ENCODE assay signal across 15 cellular contexts in genomic region chr20:33359399-33360261, GRCh38.
"Had no signal": no experiment of that assay in that cellular context is flagged by ENCODE, and none has a peak within 500 bp of the region (broad histone marks: within the 10 kb centered on the region; RNA-seq: fewer than 3 reads in every experiment).

No MANE protein-coding gene starts in this region.

- ATAC-seq: activated CD4-positive, CD25-positive, alpha-beta regulatory T cell treated with anti-CD3 and anti-CD28 coated beads, Interleukin-2, amount 50 U/mL, for 24 hours; activated T-cell treated with anti-CD3 and anti-CD28 coated beads, Interleukin-2, amount 50 U/mL, for 4 hours; mucosa of descending colon; naive thymus-derived CD8-positive, alpha-beta T cell; psoas muscle had no signal

- H3K27ac ChIP-seq: ascending aorta, coronary artery, epithelial cell of prostate, hepatocyte, psoas muscle, suprapubic skin had no signal

- H3K27me3 ChIP-seq: ascending aorta, hepatocyte, suprapubic skin had no signal

- H3K4me3 ChIP-seq: ascending aorta, coronary artery, hepatocyte, lung, mucosa of descending colon, psoas muscle, suprapubic skin had no signal

- H3K9me3 ChIP-seq: ascending aorta, mucosa of descending colon, psoas muscle, suprapubic skin had no signal

- H3K4me1 Mint-ChIP-seq: activated naive CD8-positive, alpha-beta T cell treated with anti-CD3 and anti-CD28 coated beads, Interleukin-2, amount 10 ng/mL, durations not matched to agents 7 days and 5 days; naive thymus-derived CD8-positive, alpha-beta T cell had no signal

- H3K4me2 ChIP-seq: hepatocyte had no signal

- H3K27me3 Mint-ChIP-seq: activated naive CD8-positive, alpha-beta T cell treated with anti-CD3 and anti-CD28 coated beads, Interleukin-2, amount 10 ng/mL, durations not matched to agents 7 days and 5 days; naive thymus-derived CD8-positive, alpha-beta T cell had no signal

- H3K4me1 ChIP-seq: ascending aorta, psoas muscle, suprapubic skin had no signal

- H2AFZ ChIP-seq: hepatocyte had no signal

- DNase-seq: activated naive CD8-positive, alpha-beta T cell treated with anti-CD3 and anti-CD28 coated beads, Interleukin-2, amount 10 ng/mL, durations not matched to agents 7 days and 5 days; activated T-cell treated with anti-CD3 and anti-CD28 coated beads, Interleukin-2, amount 50 U/mL, for 4 hours; effector CD4-positive, alpha-beta T cell; mucosa of descending colon; naive thymus-derived CD8-positive, alpha-beta T cell; psoas muscle; stimulated activated CD4-positive, alpha-beta T cell treated with anti-CD3 and anti-CD28 coated beads, Interleukin-12 subunit alpha, Interleukin-12 subunit beta, amount 100 ng/mL, for 4 hours; stimulated activated naive CD4-positive, alpha-beta T cell treated with Interleukin-2 at 50 U/mL for 16 hours had no signal

- H3K9me3 Mint-ChIP-seq: activated naive CD8-positive, alpha-beta T cell treated with anti-CD3 and anti-CD28 coated beads, Interleukin-2, amount 10 ng/mL, durations not matched to agents 7 days and 5 days; activated T-cell treated with anti-CD3 and anti-CD28 coated beads, Interleukin-2, amount 50 U/mL, for 4 hours; naive thymus-derived CD8-positive, alpha-beta T cell had no signal

- H3K4me3 Mint-ChIP-seq: activated naive CD8-positive, alpha-beta T cell treated with anti-CD3 and anti-CD28 coated beads, Interleukin-2, amount 10 ng/mL, durations not matched to agents 7 days and 5 days; activated T-cell treated with anti-CD3 and anti-CD28 coated beads, Interleukin-2, amount 50 U/mL, for 4 hours; naive thymus-derived CD8-positive, alpha-beta T cell had no signal

- H3K27ac Mint-ChIP-seq: activated naive CD8-positive, alpha-beta T cell treated with anti-CD3 and anti-CD28 coated beads, Interleukin-2, amount 10 ng/mL, durations not matched to agents 7 days and 5 days had no signal
